ENCODE assay signal across 2 cellular contexts in genomic region chr7:132377043-132377442, GRCh38.
TF ChIP-seq lines count a peak whose summit lies in the region.

No MANE protein-coding gene starts in this region.

TF ChIP-seq in liver, 16 proteins besides CTCF, POLR2A, EP300 and RAD21 (continued from another document):
- TF ChIP-seq ZBTB33 (IDR thresholded peaks at IDR 0.05) (no peak), NR2F2 (IDR thresholded peaks at IDR 0.05) (peak; percentile 93), SP1 (IDR thresholded peaks at IDR 0.05) (peak; percentile 28), TAF1 (conservative IDR thresholded peaks at IDR 0.05) (no peak), MAX (IDR thresholded peaks at IDR 0.05) (no peak), EGR1 (IDR thresholded peaks at IDR 0.05; ENCODE audit: low read depth in 2 of 2) (no peak), HNF4A (conservative IDR thresholded peaks at IDR 0.05) (peak in 1 of 2 donors; percentile 12), RXRA (IDR thresholded peaks at IDR 0.05) (peak; percentile 39 to 44), FOXA2 (IDR thresholded peaks at IDR 0.05) (no peak), GABPA (IDR thresholded peaks at IDR 0.05 in 1 of 2, conservative IDR thresholded peaks at IDR 0.05 in 1 of 2) (no peak), HNF4G (IDR thresholded peaks at IDR 0.05) (no peak), FOXA1 (IDR thresholded peaks at IDR 0.05) (no peak), JUND (IDR thresholded peaks at IDR 0.05) (no peak)
- TF ChIP-seq, protein P1, sequence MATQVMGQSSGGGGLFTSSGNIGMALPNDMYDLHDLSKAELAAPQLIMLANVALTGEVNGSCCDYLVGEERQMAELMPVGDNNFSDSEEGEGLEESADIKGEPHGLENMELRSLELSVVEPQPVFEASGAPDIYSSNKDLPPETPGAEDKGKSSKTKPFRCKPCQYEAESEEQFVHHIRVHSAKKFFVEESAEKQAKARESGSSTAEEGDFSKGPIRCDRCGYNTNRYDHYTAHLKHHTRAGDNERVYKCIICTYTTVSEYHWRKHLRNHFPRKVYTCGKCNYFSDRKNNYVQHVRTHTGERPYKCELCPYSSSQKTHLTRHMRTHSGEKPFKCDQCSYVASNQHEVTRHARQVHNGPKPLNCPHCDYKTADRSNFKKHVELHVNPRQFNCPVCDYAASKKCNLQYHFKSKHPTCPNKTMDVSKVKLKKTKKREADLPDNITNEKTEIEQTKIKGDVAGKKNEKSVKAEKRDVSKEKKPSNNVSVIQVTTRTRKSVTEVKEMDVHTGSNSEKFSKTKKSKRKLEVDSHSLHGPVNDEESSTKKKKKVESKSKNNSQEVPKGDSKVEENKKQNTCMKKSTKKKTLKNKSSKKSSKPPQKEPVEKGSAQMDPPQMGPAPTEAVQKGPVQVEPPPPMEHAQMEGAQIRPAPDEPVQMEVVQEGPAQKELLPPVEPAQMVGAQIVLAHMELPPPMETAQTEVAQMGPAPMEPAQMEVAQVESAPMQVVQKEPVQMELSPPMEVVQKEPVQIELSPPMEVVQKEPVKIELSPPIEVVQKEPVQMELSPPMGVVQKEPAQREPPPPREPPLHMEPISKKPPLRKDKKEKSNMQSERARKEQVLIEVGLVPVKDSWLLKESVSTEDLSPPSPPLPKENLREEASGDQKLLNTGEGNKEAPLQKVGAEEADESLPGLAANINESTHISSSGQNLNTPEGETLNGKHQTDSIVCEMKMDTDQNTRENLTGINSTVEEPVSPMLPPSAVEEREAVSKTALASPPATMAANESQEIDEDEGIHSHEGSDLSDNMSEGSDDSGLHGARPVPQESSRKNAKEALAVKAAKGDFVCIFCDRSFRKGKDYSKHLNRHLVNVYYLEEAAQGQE (IDR thresholded peaks at IDR 0.05) = peak; percentile 47
- TF ChIP-seq, protein P2, sequence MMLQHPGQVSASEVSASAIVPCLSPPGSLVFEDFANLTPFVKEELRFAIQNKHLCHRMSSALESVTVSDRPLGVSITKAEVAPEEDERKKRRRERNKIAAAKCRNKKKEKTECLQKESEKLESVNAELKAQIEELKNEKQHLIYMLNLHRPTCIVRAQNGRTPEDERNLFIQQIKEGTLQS (IDR thresholded peaks at IDR 0.05) = no peak

TF ChIP-seq in HepG2, 621 proteins besides CTCF, POLR2A, EP300 and RAD21 (continued from another document):
- TF ChIP-seq, protein P3, sequence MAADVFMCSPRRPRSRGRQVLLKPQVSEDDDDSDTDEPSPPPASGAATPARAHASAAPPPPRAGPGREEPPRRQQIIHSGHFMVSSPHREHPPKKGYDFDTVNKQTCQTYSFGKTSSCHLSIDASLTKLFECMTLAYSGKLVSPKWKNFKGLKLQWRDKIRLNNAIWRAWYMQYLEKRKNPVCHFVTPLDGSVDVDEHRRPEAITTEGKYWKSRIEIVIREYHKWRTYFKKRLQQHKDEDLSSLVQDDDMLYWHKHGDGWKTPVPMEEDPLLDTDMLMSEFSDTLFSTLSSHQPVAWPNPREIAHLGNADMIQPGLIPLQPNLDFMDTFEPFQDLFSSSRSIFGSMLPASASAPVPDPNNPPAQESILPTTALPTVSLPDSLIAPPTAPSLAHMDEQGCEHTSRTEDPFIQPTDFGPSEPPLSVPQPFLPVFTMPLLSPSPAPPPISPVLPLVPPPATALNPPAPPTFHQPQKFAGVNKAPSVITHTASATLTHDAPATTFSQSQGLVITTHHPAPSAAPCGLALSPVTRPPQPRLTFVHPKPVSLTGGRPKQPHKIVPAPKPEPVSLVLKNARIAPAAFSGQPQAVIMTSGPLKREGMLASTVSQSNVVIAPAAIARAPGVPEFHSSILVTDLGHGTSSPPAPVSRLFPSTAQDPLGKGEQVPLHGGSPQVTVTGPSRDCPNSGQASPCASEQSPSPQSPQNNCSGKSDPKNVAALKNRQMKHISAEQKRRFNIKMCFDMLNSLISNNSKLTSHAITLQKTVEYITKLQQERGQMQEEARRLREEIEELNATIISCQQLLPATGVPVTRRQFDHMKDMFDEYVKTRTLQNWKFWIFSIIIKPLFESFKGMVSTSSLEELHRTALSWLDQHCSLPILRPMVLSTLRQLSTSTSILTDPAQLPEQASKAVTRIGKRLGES (CRISPR knock-in tag; IDR thresholded peaks at IDR 0.05; ENCODE audit: borderline replicate concordance) = no peak
- TF ChIP-seq, protein P4, sequence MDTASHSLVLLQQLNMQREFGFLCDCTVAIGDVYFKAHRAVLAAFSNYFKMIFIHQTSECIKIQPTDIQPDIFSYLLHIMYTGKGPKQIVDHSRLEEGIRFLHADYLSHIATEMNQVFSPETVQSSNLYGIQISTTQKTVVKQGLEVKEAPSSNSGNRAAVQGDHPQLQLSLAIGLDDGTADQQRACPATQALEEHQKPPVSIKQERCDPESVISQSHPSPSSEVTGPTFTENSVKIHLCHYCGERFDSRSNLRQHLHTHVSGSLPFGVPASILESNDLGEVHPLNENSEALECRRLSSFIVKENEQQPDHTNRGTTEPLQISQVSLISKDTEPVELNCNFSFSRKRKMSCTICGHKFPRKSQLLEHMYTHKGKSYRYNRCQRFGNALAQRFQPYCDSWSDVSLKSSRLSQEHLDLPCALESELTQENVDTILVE (CRISPR knock-in tag; IDR thresholded peaks at IDR 0.05) = no peak
- TF ChIP-seq ZNF121 (CRISPR knock-in tag; IDR thresholded peaks at IDR 0.05) = no peak
- TF ChIP-seq ELK4 (CRISPR knock-in tag; IDR thresholded peaks at IDR 0.05; ENCODE audit: borderline replicate concordance) = no peak
- no peak for TF ChIP-seq GABPB1 (CRISPR knock-in tag; IDR thresholded peaks at IDR 0.05)
- TF ChIP-seq, protein P5, sequence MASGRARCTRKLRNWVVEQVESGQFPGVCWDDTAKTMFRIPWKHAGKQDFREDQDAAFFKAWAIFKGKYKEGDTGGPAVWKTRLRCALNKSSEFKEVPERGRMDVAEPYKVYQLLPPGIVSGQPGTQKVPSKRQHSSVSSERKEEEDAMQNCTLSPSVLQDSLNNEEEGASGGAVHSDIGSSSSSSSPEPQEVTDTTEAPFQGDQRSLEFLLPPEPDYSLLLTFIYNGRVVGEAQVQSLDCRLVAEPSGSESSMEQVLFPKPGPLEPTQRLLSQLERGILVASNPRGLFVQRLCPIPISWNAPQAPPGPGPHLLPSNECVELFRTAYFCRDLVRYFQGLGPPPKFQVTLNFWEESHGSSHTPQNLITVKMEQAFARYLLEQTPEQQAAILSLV (CRISPR knock-in tag; IDR thresholded peaks at IDR 0.05; ENCODE audit: borderline replicate concordance) = no peak
- no peak for TF ChIP-seq ZNF142 (CRISPR knock-in tag; IDR thresholded peaks at IDR 0.05)
- TF ChIP-seq ZNF83 (CRISPR knock-in tag; IDR thresholded peaks at IDR 0.05; ENCODE audit: borderline replicate concordance) = no peak
- TF ChIP-seq, protein P6, sequence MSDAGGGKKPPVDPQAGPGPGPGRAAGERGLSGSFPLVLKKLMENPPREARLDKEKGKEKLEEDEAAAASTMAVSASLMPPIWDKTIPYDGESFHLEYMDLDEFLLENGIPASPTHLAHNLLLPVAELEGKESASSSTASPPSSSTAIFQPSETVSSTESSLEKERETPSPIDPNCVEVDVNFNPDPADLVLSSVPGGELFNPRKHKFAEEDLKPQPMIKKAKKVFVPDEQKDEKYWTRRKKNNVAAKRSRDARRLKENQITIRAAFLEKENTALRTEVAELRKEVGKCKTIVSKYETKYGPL (CRISPR knock-in tag; IDR thresholded peaks at IDR 0.05) = no peak
- no peak for TF ChIP-seq SRSF4 (IDR thresholded peaks at IDR 0.05; ENCODE audit: low read depth, low read length, poor library complexity, severe bottlenecking)
- TF ChIP-seq ZMYM2 (CRISPR knock-in tag; IDR thresholded peaks at IDR 0.05) = no peak
- TF ChIP-seq ZNF678 (CRISPR knock-in tag; IDR thresholded peaks at IDR 0.05) = no peak
- TF ChIP-seq ZNF124 (CRISPR knock-in tag; IDR thresholded peaks at IDR 0.05) = no peak
- TF ChIP-seq ZNF275 (CRISPR knock-in tag; IDR thresholded peaks at IDR 0.05; ENCODE audit: borderline replicate concordance) = no peak
- TF ChIP-seq, protein P7, sequence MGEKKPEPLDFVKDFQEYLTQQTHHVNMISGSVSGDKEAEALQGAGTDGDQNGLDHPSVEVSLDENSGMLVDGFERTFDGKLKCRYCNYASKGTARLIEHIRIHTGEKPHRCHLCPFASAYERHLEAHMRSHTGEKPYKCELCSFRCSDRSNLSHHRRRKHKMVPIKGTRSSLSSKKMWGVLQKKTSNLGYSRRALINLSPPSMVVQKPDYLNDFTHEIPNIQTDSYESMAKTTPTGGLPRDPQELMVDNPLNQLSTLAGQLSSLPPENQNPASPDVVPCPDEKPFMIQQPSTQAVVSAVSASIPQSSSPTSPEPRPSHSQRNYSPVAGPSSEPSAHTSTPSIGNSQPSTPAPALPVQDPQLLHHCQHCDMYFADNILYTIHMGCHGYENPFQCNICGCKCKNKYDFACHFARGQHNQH (CRISPR knock-in tag; IDR thresholded peaks at IDR 0.05) = no peak
- no peak for TF ChIP-seq ZNF652 (CRISPR knock-in tag; IDR thresholded peaks at IDR 0.05; ENCODE audit: borderline replicate concordance, low read depth)
- TF ChIP-seq ZNF749 (CRISPR knock-in tag; IDR thresholded peaks at IDR 0.05; ENCODE audit: borderline replicate concordance) = no peak
- TF ChIP-seq DZIP1 (CRISPR knock-in tag; IDR thresholded peaks at IDR 0.05) = no peak
- no peak for TF ChIP-seq KDM2A (CRISPR knock-in tag; IDR thresholded peaks at IDR 0.05; ENCODE audit: borderline replicate concordance, low read depth)
